1 cellular context compared by ENCODE assay signal in the genomic region with DNA sequence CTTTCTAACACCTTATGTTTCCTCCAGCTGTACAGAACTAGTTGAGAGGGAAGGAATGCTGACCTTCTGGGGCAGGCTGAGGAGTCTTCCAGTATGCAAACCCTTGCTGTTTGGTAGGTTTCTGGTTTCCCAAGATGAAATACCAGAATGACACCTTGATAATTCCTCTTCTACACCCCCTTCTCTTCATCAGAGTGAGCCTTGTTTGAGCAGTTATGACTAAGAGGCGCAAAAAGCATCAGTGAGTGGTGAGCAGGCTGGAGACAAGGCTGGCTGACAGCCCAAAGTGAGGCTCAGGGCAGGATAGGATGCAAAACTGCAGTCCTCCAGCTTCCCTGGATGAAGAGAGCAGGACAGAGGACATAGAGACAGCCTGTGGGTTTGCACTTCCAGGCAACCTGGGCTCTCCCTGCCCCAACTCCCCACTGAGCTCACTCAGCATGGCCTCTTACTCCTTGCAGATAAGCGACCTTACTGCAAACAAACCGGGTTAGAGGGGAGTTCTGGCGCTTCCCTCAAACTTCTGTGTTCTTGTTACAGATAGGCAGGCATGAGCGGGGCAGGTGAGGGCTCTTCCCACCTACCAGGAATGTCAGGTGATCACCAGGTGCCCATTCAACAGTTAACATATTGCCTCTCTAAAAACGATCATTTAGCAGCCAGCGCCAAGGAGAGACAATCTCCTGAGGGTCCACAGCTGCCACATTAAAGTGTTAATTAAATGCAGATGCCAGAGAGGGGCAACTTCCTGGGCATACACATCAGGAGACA.
TF ChIP-seq lines count a peak whose summit lies in the region.

No MANE protein-coding gene starts in this region.

TF ChIP-seq in IMR-90, 13 proteins besides CTCF, POLR2A, EP300 and RAD21 (continued from another document):
- TF ChIP-seq USF2 (IDR thresholded peaks at IDR 0.05; ENCODE audit: low read depth, low read length): no peak
